Comparison of ENCODE assay signal across 30 cellular contexts in the genomic region with DNA sequence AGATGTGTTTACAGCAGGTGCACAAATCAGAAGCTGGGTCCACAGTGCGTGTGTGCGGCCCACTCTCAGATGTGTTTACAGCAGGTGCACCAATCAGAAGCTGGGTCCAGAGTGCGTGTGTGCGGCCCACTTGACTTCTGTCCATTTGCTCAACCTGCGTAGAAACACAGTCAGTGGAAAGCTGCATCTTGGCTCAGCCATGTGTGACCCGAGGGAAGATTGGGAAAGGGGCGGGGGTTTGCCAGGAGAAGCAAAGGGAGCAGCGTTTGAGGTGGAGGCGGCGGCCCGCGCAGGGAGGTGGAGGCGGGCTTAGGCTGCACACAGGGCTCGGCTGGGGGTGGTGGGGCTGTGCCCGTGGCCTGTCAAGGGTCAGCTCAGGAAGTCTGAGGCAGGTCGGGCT. TPM values are rescaled to one million over a fixed set of nuclear protein-coding genes. Genes with fewer than 3 reads are reported as not detected.
DNase-seq lines count a peak whose midpoint lies in the region; ATAC-seq, FAIRE-seq and TF ChIP-seq lines count a peak whose summit lies in the region.
"Had no signal": no experiment of that assay in that cellular context is flagged by ENCODE, and none has a peak within 500 bp of the region (broad histone marks: within the 10 kb centered on the region; RNA-seq: fewer than 3 reads in every experiment).

No MANE protein-coding gene starts in this region.

- CTCF ChIA-PET in Caco-2 (lab: Charles Lee) (interaction anchor here (1.2 kb wide), 1 partner anchor 10 kb away, joined by 3 read pairs; no protein-coding TSS in a partner anchor), H1 (lab: Charles Lee; ENCODE audit: partially characterized antibody) (interaction anchor here (0.6 to 6.3 kb wide), 4 partner anchors 12 to 278 kb away, joined by 3 to 33 read pairs (median 3); no protein-coding TSS in a partner anchor)

- no peak overlapping the region for H3K14ac ChIP-seq in H1 (ENCODE audit: insufficient read length)

- DNase-seq in DMS53 (lab: John Stamatoyannopoulos, UW) (peak; percentile 63), DMS53 treated with DMSO at 0.1 percent for 48 hours (lab: John Stamatoyannopoulos, UW; ENCODE audit: unreplicated experiment) (no peak), Caco-2 (no peak), H1 (ENCODE audit: low read depth in 1 of 2, low spot score in 2 of 2) (no peak)
- DNase-seq in stimulated activated naive CD4-positive, alpha-beta T cell (lab: John Stamatoyannopoulos, UW): no peak
- DNase-seq: activated CD4-positive, alpha-beta memory T cell treated with anti-CD3 and anti-CD28 coated beads, Interleukin-2, amount 10 ng/mL, durations not matched to agents 7 days and 5 days; activated CD4-positive, CD25-positive, alpha-beta regulatory T cell; activated gamma-delta T cell treated with Interleukin-2 at 50 U/mL for 16 hours; adrenal gland; body of pancreas; EL; Karpas-422; left lung; mesendoderm; NCI-H146; NCI-H446 treated with DMSO at 0.1 percent for 48 hours; RPMI8226; sigmoid colon; stimulated activated CD4-positive, alpha-beta T cell treated with anti-CD3 and anti-CD28 coated beads, Interleukin-4, amount 100 ng/mL, for 24 hours; stimulated activated naive CD4-positive, alpha-beta T cell treated with Interleukin-2 at 50 U/mL for 16 hours; T-helper 1 cell; testis had no signal

- no peaks in the 10 kb centered on the region for H3K9me3 Mint-ChIP-seq in Caco-2 (ENCODE audit: unreplicated experiment)
- H3K9me3 Mint-ChIP-seq: activated CD4-positive, alpha-beta memory T cell treated with anti-CD3 and anti-CD28 coated beads, Interleukin-2, amount 10 ng/mL, durations not matched to agents 7 days and 5 days had no signal

- H3K4me1 ChIP-seq in Caco-2: peaks cover 1% of the 10 kb centered on the region; the same call in 1 of the 2 replicates
- peaks cover 0 to 3% (median 0%) of the 10 kb centered on the region in 4 experiments; a peak in 3 of 7 replicates for H3K4me1 ChIP-seq in H1 (replicated peaks in 1 of 4; ENCODE audit: control insufficient read depth in 3 of 4, insufficient read depth in 4 of 4, low read length in 3 of 4)
- H3K4me1 ChIP-seq: prostate gland had no signal

- peak overlapping the region; percentile 59; the same call in 1 of the 2 replicates for H4K8ac ChIP-seq in H1 (ENCODE audit: extremely low read depth, insufficient read depth, low read length)

- no peak overlapping the region for H3K27ac ChIP-seq in H1 (ENCODE audit: low read depth, low read length)
- H3K27ac ChIP-seq: 22Rv1, adrenal gland, body of pancreas, epithelial cell of prostate, left lung, neutrophil, prostate gland, sigmoid colon, testis had no signal

- FAIRE-seq in H1 (lab: Jason Lieb, UNC): no peak
- FAIRE-seq: GM12878, urothelium cell line had no signal

- H2AFZ ChIP-seq in H1 (ENCODE audit: low read length): no peak overlapping the region

- no TSS peak for BruUV-seq in Caco-2 (replicated peaks; lab: Mats Ljungman, UMichigan)

- H3K4me3 ChIP-seq in Caco-2 (ENCODE audit: low read depth, low read length) (no peak overlapping the region), H1 (ENCODE audit: extremely low read depth in 1 of 4, insufficient read depth in 2 of 4, low read depth in 3 of 4, low read length in 4 of 4) (no peak overlapping the region)
- H3K4me3 ChIP-seq: adrenal gland, body of pancreas, GM12878, left lung, prostate gland, sigmoid colon, testis had no signal

- H3K79me2 ChIP-seq in H1 (ENCODE audit: control insufficient read depth in 1 of 2, insufficient read depth in 2 of 2, low read length in 2 of 2): peaks cover 0 to 22% of the 10 kb centered on the region in 2 experiments; a peak in 1 of 4 replicates

- no peak overlapping the region for H2BK15ac ChIP-seq in H1 (ENCODE audit: low read length)

- peaks cover 11% of the 10 kb centered on the region for H3K79me1 ChIP-seq in H1 (ENCODE audit: low read depth, low read length)

- H3K4me3 Mint-ChIP-seq in Caco-2 (ENCODE audit: unreplicated experiment): no peak overlapping the region
- H3K4me3 Mint-ChIP-seq: activated CD4-positive, alpha-beta memory T cell treated with anti-CD3 and anti-CD28 coated beads, Interleukin-2, amount 10 ng/mL, durations not matched to agents 7 days and 5 days had no signal

- H2BK12ac ChIP-seq in H1 (ENCODE audit: low read depth, low read length): no peak overlapping the region

- peaks cover 58% of the 10 kb centered on the region for H3K36me3 Mint-ChIP-seq in Caco-2 (ENCODE audit: insufficient read depth, unreplicated experiment)

- intact Hi-C loops in Caco-2 (cut with micrococcal nuclease; ENCODE audit: unreplicated experiment): no loop called here

- no peak overlapping the region for H3K56ac ChIP-seq in H1 (replicated peaks; ENCODE audit: insufficient read length, low read depth, low read length)

- H4K5ac ChIP-seq in H1 (ENCODE audit: insufficient read length, low read depth, low read length): no peak overlapping the region

- H3K4me1 Mint-ChIP-seq in Caco-2 (ENCODE audit: low read depth, unreplicated experiment): peaks cover 7% of the 10 kb centered on the region

- H2AK5ac ChIP-seq in H1 (ENCODE audit: low read depth, low read length): no peak overlapping the region

- peaks cover 9% of the 10 kb centered on the region; the same call in 1 of the 2 replicates for H3K23me2 ChIP-seq in H1 (ENCODE audit: low read depth, low read length)

- no peak for TF ChIP-seq POLR2A in H1 (IDR thresholded peaks at IDR 0.05; ENCODE audit: control extremely low read depth in 1 of 2, low read depth in 2 of 2, low read length in 2 of 2)

- TF ChIP-seq CTCF in Caco-2 (IDR thresholded peaks at IDR 0.05; ENCODE audit: insufficient read depth in 1 of 2, low read depth in 1 of 2, low read length in 1 of 2, severe bottlenecking in 1 of 2, unreplicated experiment in 1 of 2) (no peak), H1 (IDR thresholded peaks at IDR 0.05; ENCODE audit: control extremely low read depth in 1 of 3, insufficient read depth in 1 of 3, low read depth in 1 of 3, low read length in 3 of 3) (no peak)

- no peak overlapping the region for H4K91ac ChIP-seq in H1 (replicated peaks; ENCODE audit: insufficient read length, low read length)

- no peak overlapping the region for H3K18ac ChIP-seq in H1 (ENCODE audit: extremely low read depth, low read length)

- H4K20me1 ChIP-seq in H1 (replicated peaks in 1 of 2; ENCODE audit: control insufficient read depth in 1 of 2, insufficient read depth in 2 of 2, low read length in 2 of 2): peaks cover 4 to 9% of the 10 kb centered on the region in 2 experiments

- no peak for TF ChIP-seq RAD21 in H1 (IDR thresholded peaks at IDR 0.05 in 1 of 2, conservative IDR thresholded peaks at IDR 0.05 in 1 of 2; ENCODE audit: low read depth in 2 of 2, low read length in 2 of 2)

- H3K27ac Mint-ChIP-seq in Caco-2 (ENCODE audit: unreplicated experiment): peak overlapping the region; percentile 61
- H3K27ac Mint-ChIP-seq: activated CD4-positive, alpha-beta memory T cell treated with anti-CD3 and anti-CD28 coated beads, Interleukin-2, amount 10 ng/mL, durations not matched to agents 7 days and 5 days had no signal

- H3K4ac ChIP-seq in H1 (replicated peaks; ENCODE audit: insufficient read length, low read depth, low read length): no peak overlapping the region

- H2BK5ac ChIP-seq in H1 (ENCODE audit: low read depth, low read length): no peak overlapping the region; the same call in 1 of the 2 replicates

- TF ChIP-seq EP300 in H1 (IDR thresholded peaks at IDR 0.05; ENCODE audit: borderline replicate concordance in 1 of 2, low read depth in 2 of 2, low read length in 2 of 2): no peak

- H2BK20ac ChIP-seq in H1 (ENCODE audit: low read length): no peak overlapping the region

- no peak for ATAC-seq in HG03378 (IDR thresholded peaks at IDR 0.05; ENCODE audit: unreplicated experiment)
- ATAC-seq: body of pancreas, GM12878, left lung had no signal

- H3K27me3 Mint-ChIP-seq in Caco-2 (ENCODE audit: insufficient read depth, unreplicated experiment): no peaks in the 10 kb centered on the region
- H3K27me3 Mint-ChIP-seq: activated CD4-positive, alpha-beta memory T cell treated with anti-CD3 and anti-CD28 coated beads, Interleukin-2, amount 10 ng/mL, durations not matched to agents 7 days and 5 days had no signal

- 96% methylated on average over 10 of the region's 16 CpGs; no CpG with 5 or more reads in 1 of the 2 experiments for WGBS in H1 (ENCODE audit: extremely low coverage in 1 of 2, insufficient coverage in 1 of 2, insufficient read length in 1 of 2, insufficient replicate concordance in 2 of 2, low coverage in 1 of 2, low lambda C conversion rate in 2 of 2, missing lambda C conversion rate in 1 of 2), 2 experiments

- no peak overlapping the region for H3K23ac ChIP-seq in H1 (ENCODE audit: insufficient read length)

- POLR2A ChIA-PET in Caco-2 (lab: Charles Lee): no interaction called here
- POLR2A ChIA-PET in H1 (lab: Charles Lee; ENCODE audit: partially characterized antibody): interaction anchor here (0.6 to 2.1 kb wide), 3 partner anchors 11 to 99 kb away, joined by 3 to 6 read pairs (median 3); no protein-coding TSS in a partner anchor

- H3K36me3 ChIP-seq in Caco-2 (ENCODE audit: control insufficient read depth, insufficient read depth, low read length): no peaks in the 10 kb centered on the region; the same call in 1 of the 2 replicates
- peaks cover 0 to 17% (median 4%) of the 10 kb centered on the region in 4 experiments; a peak in 4 of 8 replicates for H3K36me3 ChIP-seq in H1 (ENCODE audit: control insufficient read depth in 2 of 4, insufficient read depth in 4 of 4, low read length in 3 of 4)

- H3K27me3 ChIP-seq in Caco-2 (replicated peaks; ENCODE audit: control insufficient read depth, insufficient read depth, low read length) (no peaks in the 10 kb centered on the region), H1 (replicated peaks in 1 of 4; ENCODE audit: control insufficient read depth in 3 of 4, extremely low read depth in 1 of 4, insufficient read depth in 3 of 4, low read length in 3 of 4) (no peaks in the 10 kb centered on the region)
- H3K27me3 ChIP-seq: adrenal gland, body of pancreas, left lung, neutrophil, sigmoid colon, testis had no signal

- no peak overlapping the region for H3K9ac ChIP-seq in H1 (replicated peaks in 1 of 4; ENCODE audit: extremely low read depth in 1 of 4, low read depth in 3 of 4, low read length in 3 of 4)

- H3K9me3 ChIP-seq in Caco-2 (no peaks in the 10 kb centered on the region), H1 (ENCODE audit: insufficient read depth in 2 of 2, low read depth in 1 of 2, low read length in 1 of 2) (no peaks in the 10 kb centered on the region)
- H3K9me3 ChIP-seq: adrenal gland, body of pancreas, left lung, neutrophil, prostate gland, sigmoid colon, testis had no signal

- H3K4me2 ChIP-seq in H1 (ENCODE audit: insufficient read depth in 1 of 2, low read depth in 2 of 2, low read length in 2 of 2): no peak overlapping the region

- no peak overlapping the region for H2BK120ac ChIP-seq in H1 (replicated peaks; ENCODE audit: low read depth, low read length)

RNA-seq across cellular contexts. Expression of gene CTU2, which starts 4.3 kb away (rescaled TPM):
- 44.3 and 54.9 TPM in 2 replicates for total RNA-seq in Caco-2 (2022)
- total RNA-seq in H1 (2021; fragmentation: NEBNext Ultra II Directional; extraction: Animal tissue kit (Norgen Biotek cat#: 25700)): 42.9 and 49.7 TPM in 2 replicates
- 32.7 and 45.4 TPM in 2 replicates for polyA plus RNA-seq in H1 (2011; rRNA removed)
- polyA plus RNA-seq in H1 (2011; cell fraction: cytosol; rRNA removed): 29.7 TPM
- 60.2 TPM for polyA plus RNA-seq in H1 (2011; cell fraction: nucleus; rRNA removed)
- polyA plus RNA-seq in H1 (2012, experiment 1 of 2): 22.3 to 36.0 TPM (median 28.1 TPM) in 4 replicates
- polyA plus RNA-seq in H1 (2012, experiment 2 of 2): 31.0 TPM
- polyA plus RNA-seq in H1 (2013, experiment 1 of 2): 62.2 TPM
- 60.5 TPM for polyA plus RNA-seq in H1 (2013, experiment 2 of 2)
- 10.7 and 10.9 TPM in 2 replicates for polyA minus RNA-seq in H1 (2011; rRNA and poly(A)+ RNA removed)
- 19.5 TPM for polyA minus RNA-seq in H1 (2011; cell fraction: cytosol; rRNA and poly(A)+ RNA removed)
- 20.0 TPM for polyA minus RNA-seq in H1 (2011; cell fraction: nucleus; rRNA and poly(A)+ RNA removed)

RNA-seq across cellular contexts. Expression of gene RNF166, which starts 4.3 kb away (rescaled TPM):
- total RNA-seq in Caco-2 (2022): 37.3 and 40.4 TPM in 2 replicates
- total RNA-seq in H1 (2021; fragmentation: NEBNext Ultra II Directional; extraction: Animal tissue kit (Norgen Biotek cat#: 25700)): 28.7 and 31.2 TPM in 2 replicates
- 29.8 and 36.6 TPM in 2 replicates for polyA plus RNA-seq in H1 (2011; rRNA removed)
- 33.3 TPM for polyA plus RNA-seq in H1 (2011; cell fraction: cytosol; rRNA removed)
- 86.5 TPM for polyA plus RNA-seq in H1 (2011; cell fraction: nucleus; rRNA removed)
- polyA plus RNA-seq in H1 (2012, experiment 1 of 2): 11.9 to 24.8 TPM (median 22.4 TPM) in 4 replicates
- 21.8 TPM for polyA plus RNA-seq in H1 (2012, experiment 2 of 2)
- 24.2 TPM for polyA plus RNA-seq in H1 (2013, experiment 1 of 2)
- polyA plus RNA-seq in H1 (2013, experiment 2 of 2): 22.1 TPM
- polyA minus RNA-seq in H1 (2011; rRNA and poly(A)+ RNA removed): 11.7 and 12.3 TPM in 2 replicates
- 23.6 TPM for polyA minus RNA-seq in H1 (2011; cell fraction: cytosol; rRNA and poly(A)+ RNA removed)
- polyA minus RNA-seq in H1 (2011; cell fraction: nucleus; rRNA and poly(A)+ RNA removed): 24.6 TPM

RNA-seq across cellular contexts. Expression of gene SNAI3, which starts 24.2 kb away (rescaled TPM):
- 3.5 TPM in 2 replicates for total RNA-seq in Caco-2 (2022)
- 8.5 and 8.7 TPM in 2 replicates for total RNA-seq in H1 (2021; fragmentation: NEBNext Ultra II Directional; extraction: Animal tissue kit (Norgen Biotek cat#: 25700))
- polyA plus RNA-seq in H1 (2011; rRNA removed): 13.3 and 15.8 TPM in 2 replicates
- polyA plus RNA-seq in H1 (2011; cell fraction: cytosol; rRNA removed): 9.4 TPM
- polyA plus RNA-seq in H1 (2011; cell fraction: nucleus; rRNA removed): 11.3 TPM
- polyA plus RNA-seq in H1 (2012, experiment 1 of 2): 5.5 to 8.7 TPM (median 8.3 TPM) in 4 replicates
- polyA plus RNA-seq in H1 (2012, experiment 2 of 2): 9.6 TPM
- polyA plus RNA-seq in H1 (2013, experiment 1 of 2): 9.0 TPM
- polyA plus RNA-seq in H1 (2013, experiment 2 of 2): 9.0 TPM
- 4.3 and 5.2 TPM in 2 replicates for polyA minus RNA-seq in H1 (2011; rRNA and poly(A)+ RNA removed)
- 7.3 TPM for polyA minus RNA-seq in H1 (2011; cell fraction: cytosol; rRNA and poly(A)+ RNA removed)
- polyA minus RNA-seq in H1 (2011; cell fraction: nucleus; rRNA and poly(A)+ RNA removed): 4.7 TPM
- total RNA-seq: cerebellum had no signal

RNA-seq across cellular contexts. Expression of gene MVD, which starts 47.7 kb away (rescaled TPM):
- total RNA-seq in Caco-2 (2022): 127 and 141 TPM in 2 replicates
- total RNA-seq in H1 (2021; fragmentation: NEBNext Ultra II Directional; extraction: Animal tissue kit (Norgen Biotek cat#: 25700)): 77.3 and 80.6 TPM in 2 replicates
- polyA plus RNA-seq in H1 (2011; rRNA removed): 47.2 and 72.1 TPM in 2 replicates
- polyA plus RNA-seq in H1 (2011; cell fraction: cytosol; rRNA removed): 74.6 TPM
- polyA plus RNA-seq in H1 (2011; cell fraction: nucleus; rRNA removed): 130 TPM
- 52.7 to 95.2 TPM (median 88.5 TPM) in 4 replicates for polyA plus RNA-seq in H1 (2012, experiment 1 of 2)
- 64.7 TPM for polyA plus RNA-seq in H1 (2012, experiment 2 of 2)
- 71.4 TPM for polyA plus RNA-seq in H1 (2013, experiment 1 of 2)
- 71.3 TPM for polyA plus RNA-seq in H1 (2013, experiment 2 of 2)
- polyA minus RNA-seq in H1 (2011; rRNA and poly(A)+ RNA removed): 15.9 and 21.7 TPM in 2 replicates
- 39.8 TPM for polyA minus RNA-seq in H1 (2011; cell fraction: cytosol; rRNA and poly(A)+ RNA removed)
- polyA minus RNA-seq in H1 (2011; cell fraction: nucleus; rRNA and poly(A)+ RNA removed): 41.1 TPM

RNA-seq across cellular contexts. Expression of gene CYBA, which starts 59.7 kb away (rescaled TPM):
- total RNA-seq in Caco-2 (2022): 351 and 377 TPM in 2 replicates
- 136 and 161 TPM in 2 replicates for total RNA-seq in H1 (2021; fragmentation: NEBNext Ultra II Directional; extraction: Animal tissue kit (Norgen Biotek cat#: 25700))
- 254 and 340 TPM in 2 replicates for polyA plus RNA-seq in H1 (2011; rRNA removed)
- 233 TPM for polyA plus RNA-seq in H1 (2011; cell fraction: cytosol; rRNA removed)
- 322 TPM for polyA plus RNA-seq in H1 (2011; cell fraction: nucleus; rRNA removed)
- polyA plus RNA-seq in H1 (2012, experiment 1 of 2): 69.1 to 193 TPM (median 184 TPM) in 4 replicates
- polyA plus RNA-seq in H1 (2012, experiment 2 of 2): 245 TPM
- polyA plus RNA-seq in H1 (2013, experiment 1 of 2): 267 TPM
- polyA plus RNA-seq in H1 (2013, experiment 2 of 2): 285 TPM
- polyA minus RNA-seq in H1 (2011; rRNA and poly(A)+ RNA removed): 41.6 and 53.9 TPM in 2 replicates
- polyA minus RNA-seq in H1 (2011; cell fraction: cytosol; rRNA and poly(A)+ RNA removed): 80.0 TPM
- polyA minus RNA-seq in H1 (2011; cell fraction: nucleus; rRNA and poly(A)+ RNA removed): 68.6 TPM
